8 cellular contexts compared by ENCODE assay signal in genomic region chrX:134374294-134374693, GRCh38. TPM values are rescaled to one million over a fixed set of nuclear protein-coding genes. Genes with fewer than 3 reads are reported as not detected.
DNase-seq lines count a peak whose midpoint lies in the region; ATAC-seq, FAIRE-seq and TF ChIP-seq lines count a peak whose summit lies in the region.

No MANE protein-coding gene starts in this region.

- TF ChIP-seq CTCF in K562 (IDR thresholded peaks at IDR 0.05 in 2 of 3, conservative IDR thresholded peaks at IDR 0.05 in 1 of 3; ENCODE audit: insufficient read depth in 2 of 3, low read depth in 1 of 3, low read length in 3 of 3) (no peak), mesothelial cell of epicardium (IDR thresholded peaks at IDR 0.05; ENCODE audit: unreplicated experiment) (no peak)

- 0% methylated on average over 9 of the region's 9 CpGs for WGBS in K562 (ENCODE audit: insufficient coverage, low coverage, missing lambda C conversion rate)

- ATAC-seq in K562 = no peak
- ATAC-seq in HG02981 (IDR thresholded peaks at IDR 0.05; ENCODE audit: unreplicated experiment) = no peak

- no peaks in the 10 kb centered on the region for H3K9me1 ChIP-seq in K562 (ENCODE audit: control insufficient read depth, insufficient read depth, low read length)

- in situ Hi-C loops in K562 (cut with MboI) = no loop called here

- H3K79me2 ChIP-seq in ACC112 (ENCODE audit: control insufficient read depth, insufficient read depth, low read length, unreplicated experiment) = peaks cover 38% of the 10 kb centered on the region
- peaks cover 58% of the 10 kb centered on the region for H3K79me2 ChIP-seq in K562 (ENCODE audit: control insufficient read depth, insufficient read depth, low read length)

- FAIRE-seq in K562 (lab: Jason Lieb, UNC) = peak; percentile 65

- H3K4me2 ChIP-seq in K562 (ENCODE audit: insufficient read depth, low read length) = peak overlapping the region; percentile 86

- intact Hi-C loops in K562 (cut with micrococcal nuclease) = no loop called here

- H3K36me3 Mint-ChIP-seq in mesothelial cell of epicardium = peaks cover 5% of the 10 kb centered on the region

- CTCF ChIA-PET in K562 (lab: Yijun Ruan, JAX; ENCODE audit: low intra/inter-chr PET ratio) = no interaction called here

- peak overlapping the region in 1 of 2 experiments; percentile 78; a peak in 2 of 4 replicates for H3K9ac ChIP-seq in K562 (ENCODE audit: insufficient read depth in 1 of 2, low read depth in 2 of 2, low read length in 2 of 2)

- no peak for TF ChIP-seq EP300 in K562 (IDR thresholded peaks at IDR 0.05; ENCODE audit: low read length)

- H3K9me3 Mint-ChIP-seq in mesothelial cell of epicardium = peaks cover 9% of the 10 kb centered on the region

- H4K20me1 ChIP-seq in K562 (replicated peaks; ENCODE audit: control insufficient read depth, insufficient read depth, low read length) = no peaks in the 10 kb centered on the region

- TF ChIP-seq RAD21 in K562 (CRISPR knock-in tag; conservative IDR thresholded peaks at IDR 0.05 in 1 of 2, IDR thresholded peaks at IDR 0.05 in 1 of 2) = no peak

- DNase-seq in HT-29 (ENCODE audit: low spot score) (peak; percentile 19), K562 (ENCODE audit: extremely low read depth in 1 of 4, low spot score in 3 of 4) (no peak), mesothelial cell of epicardium (ENCODE audit: low spot score in 2 of 2, unreplicated experiment in 2 of 2) (no peak), SHP77 treated with DMSO at 0.1 percent for 48 hours (lab: John Stamatoyannopoulos, UW) (no peak), ureter (ENCODE audit: low spot score) (no peak), amygdala (lab: John Stamatoyannopoulos, UW) (no peak)

- no TSS peak for BruUV-seq in K562 (replicated peaks; lab: Mats Ljungman, UMichigan)

- no peaks in the 10 kb centered on the region for H3K9me3 ChIP-seq in K562 (replicated peaks; ENCODE audit: control insufficient read depth, insufficient read depth, low read depth, low read length)

- H3K4me1 Mint-ChIP-seq in mesothelial cell of epicardium = peaks cover 11% of the 10 kb centered on the region

- peaks cover 8% of the 10 kb centered on the region for H3K4me1 ChIP-seq in ACC112 (ENCODE audit: control insufficient read depth, insufficient read depth, low read length, unreplicated experiment)
- H3K4me1 ChIP-seq in K562 (replicated peaks in 1 of 2; ENCODE audit: control insufficient read depth in 2 of 2, insufficient read depth in 2 of 2, low read length in 2 of 2) = peaks cover 0 to 24% of the 10 kb centered on the region in 2 experiments; a peak in 3 of 5 replicates

- peak overlapping the region; percentile 85; the same call in 1 of the 2 replicates for H3K27ac ChIP-seq in ACC112 (ENCODE audit: low read depth, low read length)
- peak overlapping the region; percentile 94; the same call in 2 of the 3 replicates for H3K27ac ChIP-seq in K562 (ENCODE audit: extremely low read depth, low read depth, low read length)

- peak overlapping the region; percentile 73 for H3K27ac Mint-ChIP-seq in mesothelial cell of epicardium

- H3K27me3 Mint-ChIP-seq in mesothelial cell of epicardium (ENCODE audit: low read depth) = no peaks in the 10 kb centered on the region

- TF ChIP-seq POLR2A in K562 (conservative IDR thresholded peaks at IDR 0.05) = no peak

- peak overlapping the region; percentile 95 for H3K4me3 Mint-ChIP-seq in mesothelial cell of epicardium

- H2AFZ ChIP-seq in ACC112 (ENCODE audit: low read length, unreplicated experiment) (peak overlapping the region; percentile 50), K562 (ENCODE audit: low read depth, low read length) (no peak overlapping the region; the same call in 1 of the 2 replicates)

- H3K27me3 ChIP-seq in ACC112 (ENCODE audit: insufficient read depth, low read length) (no peaks in the 10 kb centered on the region), K562 (ENCODE audit: control insufficient read depth in 2 of 2, insufficient read depth in 2 of 2, low read length in 2 of 2) (no peaks in the 10 kb centered on the region)

- POLR2A ChIA-PET in K562 (lab: Yijun Ruan, JAX) = interaction anchor here (0.7 to 1.6 kb wide), 4 partner anchors 9 to 1781 kb away, joined by 3 to 5 read pairs (median 3); no protein-coding TSS in a partner anchor

- peak overlapping the region; percentile 97 for H3K4me3 ChIP-seq in ACC112 (ENCODE audit: low read depth, low read length)
- peak overlapping the region; percentile 93 for H3K4me3 ChIP-seq in K562

- H3K36me3 ChIP-seq in ACC112 (ENCODE audit: insufficient read depth, low read length) = no peaks in the 10 kb centered on the region
- H3K36me3 ChIP-seq in K562 (ENCODE audit: control insufficient read depth, insufficient read depth, low read length) = peaks cover 13% of the 10 kb centered on the region

TF ChIP-seq in K562, 482 proteins besides CTCF, POLR2A, EP300 and RAD21 (continues in another document):
- TF ChIP-seq ZNF347 (CRISPR knock-in tag; IDR thresholded peaks at IDR 0.05; ENCODE audit: low read depth) = no peak
- no peak for TF ChIP-seq ZNF695 (CRISPR knock-in tag; IDR thresholded peaks at IDR 0.05)
- no peak for TF ChIP-seq ZNF785 (CRISPR knock-in tag; IDR thresholded peaks at IDR 0.05)
- no peak for TF ChIP-seq CBFA2T2 (conservative IDR thresholded peaks at IDR 0.05)
- TF ChIP-seq ZNF217 (CRISPR knock-in tag; IDR thresholded peaks at IDR 0.05) = no peak
- no peak for TF ChIP-seq MYC (IDR thresholded peaks at IDR 0.05; ENCODE audit: low read depth, low read length)
- no peak for TF ChIP-seq MYC (CRISPR knock-in tag; IDR thresholded peaks at IDR 0.05; ENCODE audit: borderline replicate concordance, low read depth)

RNA-seq across cellular contexts. Expression of gene PHF6, which starts 1.2 kb away (rescaled TPM):
- total RNA-seq in HT-29 (2014; rRNA removed; shearing (Covaris generic)) = 6.4 and 7.5 TPM in 2 replicates
- 12.4 and 37.2 TPM in 2 replicates for total RNA-seq in K562 (2011; cell fraction: chromatin; rRNA removed; ENCODE audit: low replicate concordance)
- 5.7 and 7.8 TPM in 2 replicates for total RNA-seq in K562 (2011; cell fraction: nucleolus; rRNA removed)
- 20.0 and 41.1 TPM in 2 replicates for total RNA-seq in K562 (2011; cell fraction: nucleoplasm; rRNA removed)
- 32.6 and 36.0 TPM in 2 replicates for total RNA-seq in K562 (2014; rRNA removed)
- total RNA-seq in K562 (2014; rRNA removed; fragmentation: Illumina TruSeq; extraction: Trizol) = 47.7 and 54.4 TPM in 2 replicates
- total RNA-seq in K562 (2015; rRNA removed; fragmentation: Illumina TruSeq; extraction: Trizol) = 38.9 and 41.8 TPM in 2 replicates
- 57.6 and 62.2 TPM in 2 replicates for total RNA-seq in K562 (2021)
- polyA plus RNA-seq in K562 (2011; rRNA removed) = 37.0 and 48.7 TPM in 2 replicates
- 4.7 and 14.3 TPM in 2 replicates for polyA plus RNA-seq in K562 (2011; cell fraction: cytosol; rRNA removed)
- 14.9 and 22.9 TPM in 2 replicates for polyA plus RNA-seq in K562 (2011; cell fraction: nucleus; rRNA removed)
- polyA plus RNA-seq in K562 (2012) = 36.2 and 36.6 TPM in 2 replicates
- polyA plus RNA-seq in K562 (2014; fragmentation: Illumina TruSeq; extraction: Trizol) = 48.1 and 62.2 TPM in 2 replicates
- polyA plus RNA-seq in K562 (2014; fragmentation: Nextera tagmentation; extraction: Ambion mirVana) = 10 to 100 TPM; 41.2 to 54.8 TPM
- polyA plus RNA-seq in K562 (2014; rRNA removed) = 33.6 and 42.2 TPM in 2 replicates
- polyA minus RNA-seq in K562 (2011; rRNA and poly(A)+ RNA removed) = 68.9 and 86.2 TPM in 2 replicates
- polyA minus RNA-seq in K562 (2011; cell fraction: cytosol; rRNA and poly(A)+ RNA removed) = 24.2 and 25.9 TPM in 2 replicates
- polyA minus RNA-seq in K562 (2011; cell fraction: nucleus; rRNA and poly(A)+ RNA removed) = 9.3 and 20.1 TPM in 2 replicates
- 43.8 to 45.5 TPM (median 45.0 TPM) in 3 replicates for total RNA-seq in mesothelial cell of epicardium
- total RNA-seq in ureter = 27.6 TPM
